ENCODE assay signal across 14 cellular contexts in the genomic region with DNA sequence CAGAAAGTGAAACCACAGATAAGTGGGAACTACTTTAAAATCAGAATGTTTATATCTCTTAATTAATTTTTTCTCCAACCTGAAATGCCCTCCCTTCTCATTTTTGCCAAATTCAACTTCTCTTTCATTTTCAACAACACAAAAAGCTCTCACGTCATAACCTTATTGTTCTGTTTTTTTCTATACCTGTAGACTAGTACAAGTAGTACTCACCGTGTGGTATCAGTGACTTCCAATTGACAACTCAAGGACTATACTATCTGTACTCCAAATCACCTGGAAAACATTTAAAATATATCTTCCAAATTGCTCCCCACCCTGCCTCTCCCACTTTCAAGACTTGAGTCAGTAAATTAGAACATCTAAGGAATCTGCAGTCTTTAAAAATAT.
DNase-seq lines count a peak whose midpoint lies in the region; ATAC-seq and TF ChIP-seq lines count a peak whose summit lies in the region.
"Had no signal": no experiment of that assay in that cellular context is flagged by ENCODE, and none has a peak within 500 bp of the region (broad histone marks: within the 10 kb centered on the region; RNA-seq: fewer than 3 reads in every experiment).

No MANE protein-coding gene starts in this region.

- WGBS in mesenchymal stem cell: 86% methylated on average over 2 of the region's 2 CpGs

- H3K9ac ChIP-seq in HCT116 (ENCODE audit: low read length) (peak overlapping the region; percentile 14; the same call in 1 of the 2 replicates), mesenchymal stem cell (ENCODE audit: low read length) (peak overlapping the region; percentile 85)
- H3K9ac ChIP-seq: parathyroid adenoma had no signal

- H2AFZ ChIP-seq in HCT116 (ENCODE audit: low read depth, low read length, poor library complexity, severe bottlenecking) (peak overlapping the region; percentile 87), mesenchymal stem cell (ENCODE audit: low read depth, low read length) (no peak overlapping the region)
- H2AFZ ChIP-seq: parathyroid adenoma had no signal

- H3K27me3 Mint-ChIP-seq in activated T-helper 17 cell treated with anti-CD3 and anti-CD28 coated beads, Interleukin-2, amount 50 U/mL, for 72 hours: peaks cover 9% of the 10 kb centered on the region
- H3K27me3 Mint-ChIP-seq: dendritic cell treated with granulocyte-macrophage colony-stimulating factor and Interleukin-4, amounts not matched to agents 40 ng/mL and 50 ng/mL, for 4 days had no signal

- H3K36me3 ChIP-seq in HCT116 (ENCODE audit: control insufficient read depth in 1 of 2, insufficient read depth in 2 of 2, low read length in 2 of 2) (no peaks in the 10 kb centered on the region), mesenchymal stem cell (ENCODE audit: control insufficient read depth in 1 of 2, insufficient read depth in 2 of 2, low read depth in 1 of 2, low read length in 2 of 2) (no peaks in the 10 kb centered on the region)
- H3K36me3 ChIP-seq: lower lobe of right lung had no signal

- H3K23ac ChIP-seq in mesenchymal stem cell (ENCODE audit: low read length in 2 of 2): no peak overlapping the region

- no peaks in the 10 kb centered on the region for H3K9me2 ChIP-seq in HCT116 (ENCODE audit: insufficient read depth)

- intact Hi-C loops in HCT116 (cut with micrococcal nuclease): no loop called here

- ATAC-seq in HCT116: peak; percentile 63
- peak; percentile 62 for ATAC-seq in activated T-helper 17 cell treated with anti-CD3 and anti-CD28 coated beads, Interleukin-2, amount 50 U/mL, for 72 hours (replicated peaks)
- ATAC-seq: lower lobe of right lung had no signal

- H3K4me2 ChIP-seq in HCT116 (ENCODE audit: low read length) (peak overlapping the region; percentile 70), mesenchymal stem cell (ENCODE audit: low read length, poor library complexity, severe bottlenecking) (no peak overlapping the region)

- H2BK120ac ChIP-seq in mesenchymal stem cell (ENCODE audit: low read depth, low read length): no peak overlapping the region

- no peak for TF ChIP-seq CTCF in AG10803 (conservative IDR thresholded peaks at IDR 0.05; ENCODE audit: low read length)
- no peak for TF ChIP-seq CTCF in HCT116 (IDR thresholded peaks at IDR 0.05 in 2 of 3, conservative IDR thresholded peaks at IDR 0.05 in 1 of 3; ENCODE audit: borderline replicate concordance in 1 of 3, insufficient read depth in 1 of 3, low read depth in 2 of 3, low read length in 2 of 3)

- no peak overlapping the region for H2BK5ac ChIP-seq in mesenchymal stem cell (ENCODE audit: low read depth, low read length, poor library complexity, severe bottlenecking)

- H3K27ac ChIP-seq in HCT116 (ENCODE audit: low read depth, low read length): peak overlapping the region; percentile 33; the same call in 1 of the 2 replicates
- no peak overlapping the region for H3K27ac ChIP-seq in mesenchymal stem cell (ENCODE audit: low read length, poor library complexity, severe bottlenecking)
- H3K27ac ChIP-seq: lower lobe of right lung, parathyroid adenoma had no signal

- H3K4me3 Mint-ChIP-seq in activated T-helper 17 cell treated with anti-CD3 and anti-CD28 coated beads, Interleukin-2, amount 50 U/mL, for 72 hours: peak overlapping the region; percentile 53
- H3K4me3 Mint-ChIP-seq: dendritic cell treated with granulocyte-macrophage colony-stimulating factor and Interleukin-4, amounts not matched to agents 40 ng/mL and 50 ng/mL, for 4 days had no signal

- no peak overlapping the region for H3K18ac ChIP-seq in mesenchymal stem cell (ENCODE audit: low read depth in 1 of 2, low read length in 2 of 2)

- DNase-seq in AG10803 (ENCODE audit: low read depth): no peak
- DNase-seq in HCT116 (ENCODE audit: low read depth, low spot score): no peak
- DNase-seq in mesenchymal stem cell: no peak
- no peak for DNase-seq in iPS-NIHi7 (ENCODE audit: extremely low spot score)
- DNase-seq in stimulated activated CD4-positive, alpha-beta T cell treated with anti-CD3 and anti-CD28 coated beads, Interleukin-1b, Interleukin-23, amount 100 ng/mL, for 48 hours: no peak
- no peak for DNase-seq in OCI-M1 (lab: John Stamatoyannopoulos, UW)
- no peak for DNase-seq in amygdala (lab: John Stamatoyannopoulos, UW)
- DNase-seq: activated naive CD4-positive, alpha-beta T cell; lower lobe of right lung; stimulated activated CD4-positive, alpha-beta T cell treated with anti-CD3 and anti-CD28 coated beads, Interleukin-4, amount 100 ng/mL, for 4 hours had no signal

- no peak for TF ChIP-seq RAD21 in HCT116 (IDR thresholded peaks at IDR 0.05; ENCODE audit: low read depth)

- no peak overlapping the region for H4K91ac ChIP-seq in mesenchymal stem cell (ENCODE audit: low read length)

- no peaks in the 10 kb centered on the region for H3K79me1 ChIP-seq in mesenchymal stem cell (replicated peaks; ENCODE audit: low read length, poor library complexity, severe bottlenecking)

- no peak overlapping the region for H4K8ac ChIP-seq in mesenchymal stem cell (ENCODE audit: low read length)

- no peak overlapping the region for H2BK15ac ChIP-seq in mesenchymal stem cell (ENCODE audit: low read depth, poor library complexity, severe bottlenecking)

- no peak overlapping the region for H3K4ac ChIP-seq in mesenchymal stem cell (ENCODE audit: low read depth in 1 of 2, low read length in 2 of 2)

- H3K36me3 Mint-ChIP-seq in activated T-helper 17 cell treated with anti-CD3 and anti-CD28 coated beads, Interleukin-2, amount 50 U/mL, for 72 hours (ENCODE audit: low read depth): no peaks in the 10 kb centered on the region

- H4K20me1 ChIP-seq in HCT116 (ENCODE audit: insufficient read depth): no peaks in the 10 kb centered on the region

- H3K4me3 ChIP-seq in AG10803 (ENCODE audit: low read length): peak overlapping the region; percentile 42
- peak overlapping the region in 1 of 2 experiments; percentile 38; a peak in 2 of 4 replicates for H3K4me3 ChIP-seq in HCT116 (replicated peaks in 1 of 2; ENCODE audit: low read depth in 1 of 2, low read length in 2 of 2)
- peak overlapping the region in 1 of 2 experiments; percentile 73 for H3K4me3 ChIP-seq in mesenchymal stem cell (ENCODE audit: insufficient read depth in 1 of 2, low read depth in 1 of 2, low read length in 2 of 2)
- H3K4me3 ChIP-seq: lower lobe of right lung had no signal

- peak overlapping the region; percentile 68 for H3K27ac Mint-ChIP-seq in activated T-helper 17 cell treated with anti-CD3 and anti-CD28 coated beads, Interleukin-2, amount 50 U/mL, for 72 hours
- H3K27ac Mint-ChIP-seq: CD4-positive, alpha-beta memory T cell; dendritic cell treated with granulocyte-macrophage colony-stimulating factor and Interleukin-4, amounts not matched to agents 40 ng/mL and 50 ng/mL, for 4 days had no signal

- CTCF ChIA-PET in HCT116 (lab: Charles Lee): interaction anchor here (0.6 kb wide), 1 partner anchor 396 kb away, joined by 4 read pairs; no protein-coding TSS in a partner anchor

- POLR2A ChIA-PET in HCT116 (lab: Charles Lee): no interaction called here

- H3K4me1 Mint-ChIP-seq in activated T-helper 17 cell treated with anti-CD3 and anti-CD28 coated beads, Interleukin-2, amount 50 U/mL, for 72 hours: no peaks in the 10 kb centered on the region

- RAD21 ChIA-PET in HCT116 (lab: Charles Lee; ENCODE audit: low non-redundant PET in 1 of 2, low total read pairs in 2 of 2, uncharacterized antibody in 2 of 2, unreplicated experiment in 2 of 2): no interaction called here

- H3K9me3 Mint-ChIP-seq in activated T-helper 17 cell treated with anti-CD3 and anti-CD28 coated beads, Interleukin-2, amount 50 U/mL, for 72 hours: peaks cover 4% of the 10 kb centered on the region

- BruUV-seq in HCT116 (replicated peaks; lab: Mats Ljungman, UMichigan): no TSS peak

- H3K14ac ChIP-seq in mesenchymal stem cell (ENCODE audit: low read length in 2 of 2): no peak overlapping the region

- peaks cover 7 to 17% of the 10 kb centered on the region in 2 experiments; a peak in 3 of 4 replicates for H3K4me1 ChIP-seq in HCT116 (ENCODE audit: control insufficient read depth in 1 of 2, insufficient read depth in 2 of 2, low read length in 2 of 2)
- H3K4me1 ChIP-seq in mesenchymal stem cell (ENCODE audit: control insufficient read depth, insufficient read depth, low read depth, low read length): no peaks in the 10 kb centered on the region
- H3K4me1 ChIP-seq: lower lobe of right lung, parathyroid adenoma had no signal

- H3K27me3 ChIP-seq in HCT116 (ENCODE audit: insufficient read depth, low read length) (no peaks in the 10 kb centered on the region), mesenchymal stem cell (ENCODE audit: control insufficient read depth in 1 of 2, insufficient read depth in 1 of 2, low read length in 2 of 2) (no peaks in the 10 kb centered on the region)

- H3K79me2 ChIP-seq in HCT116 (ENCODE audit: insufficient read depth, low read length): no peaks in the 10 kb centered on the region
- H3K79me2 ChIP-seq: parathyroid adenoma had no signal

- H2AK5ac ChIP-seq in mesenchymal stem cell (ENCODE audit: low read length, severe bottlenecking): peak overlapping the region; percentile 80

- no peak overlapping the region for H2BK12ac ChIP-seq in mesenchymal stem cell (ENCODE audit: low read length in 2 of 2)

- H3K9me3 ChIP-seq in HCT116 (ENCODE audit: control insufficient read depth in 1 of 2, insufficient read depth in 1 of 2, low read depth in 1 of 2, low read length in 2 of 2): peaks cover 4 to 17% of the 10 kb centered on the region in 2 experiments; a peak in 3 of 4 replicates
- H3K9me3 ChIP-seq in mesenchymal stem cell (ENCODE audit: control insufficient read depth, low read length): peaks cover 28% of the 10 kb centered on the region

- no peak for TF ChIP-seq POLR2A in HCT116 (IDR thresholded peaks at IDR 0.05; ENCODE audit: borderline replicate concordance, extremely low read depth, insufficient read depth, insufficient read length)

TF ChIP-seq in HCT116, 20 proteins besides CTCF, POLR2A, EP300 and RAD21 (continues in another document):
- TF ChIP-seq SIN3A (IDR thresholded peaks at IDR 0.05; ENCODE audit: low read depth) (no peak), POLR2AphosphoS5 (IDR thresholded peaks at IDR 0.05; ENCODE audit: low read depth, low read length) (no peak), CBX3 (IDR thresholded peaks at IDR 0.05; ENCODE audit: low read depth) (no peak)
- TF ChIP-seq, protein P1, sequence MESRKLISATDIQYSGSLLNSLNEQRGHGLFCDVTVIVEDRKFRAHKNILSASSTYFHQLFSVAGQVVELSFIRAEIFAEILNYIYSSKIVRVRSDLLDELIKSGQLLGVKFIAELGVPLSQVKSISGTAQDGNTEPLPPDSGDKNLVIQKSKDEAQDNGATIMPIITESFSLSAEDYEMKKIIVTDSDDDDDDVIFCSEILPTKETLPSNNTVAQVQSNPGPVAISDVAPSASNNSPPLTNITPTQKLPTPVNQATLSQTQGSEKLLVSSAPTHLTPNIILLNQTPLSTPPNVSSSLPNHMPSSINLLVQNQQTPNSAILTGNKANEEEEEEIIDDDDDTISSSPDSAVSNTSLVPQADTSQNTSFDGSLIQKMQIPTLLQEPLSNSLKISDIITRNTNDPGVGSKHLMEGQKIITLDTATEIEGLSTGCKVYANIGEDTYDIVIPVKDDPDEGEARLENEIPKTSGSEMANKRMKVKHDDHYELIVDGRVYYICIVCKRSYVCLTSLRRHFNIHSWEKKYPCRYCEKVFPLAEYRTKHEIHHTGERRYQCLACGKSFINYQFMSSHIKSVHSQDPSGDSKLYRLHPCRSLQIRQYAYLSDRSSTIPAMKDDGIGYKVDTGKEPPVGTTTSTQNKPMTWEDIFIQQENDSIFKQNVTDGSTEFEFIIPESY (IDR thresholded peaks at IDR 0.05; ENCODE audit: extremely low read depth, insufficient replicate concordance, low read length): no peak
